9 cellular contexts compared by ENCODE assay signal in the genomic region with DNA sequence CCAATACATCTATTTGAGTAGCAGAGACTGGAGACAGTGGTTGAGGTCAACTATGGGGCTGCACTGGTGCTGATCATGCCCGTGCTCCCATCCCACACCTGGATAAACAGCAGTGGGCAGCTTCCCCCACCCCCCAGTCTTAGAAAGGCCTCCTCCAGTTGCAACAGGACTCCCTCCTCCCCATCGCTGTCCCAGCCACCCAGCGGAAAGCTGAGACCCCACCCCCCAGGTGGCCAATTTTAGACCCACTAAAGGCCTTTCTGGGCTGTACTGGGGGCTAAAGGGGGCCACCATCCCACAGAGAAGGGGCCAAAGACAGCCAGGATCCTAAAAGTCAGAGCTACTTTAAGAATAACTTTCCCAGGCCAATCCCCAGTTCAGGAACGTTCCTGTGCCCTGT. TPM values are rescaled to one million over a fixed set of nuclear protein-coding genes. Genes with fewer than 3 reads are reported as not detected.
"Had no signal": no experiment of that assay in that cellular context is flagged by ENCODE, and none has a peak within 500 bp of the region (broad histone marks: within the 10 kb centered on the region; RNA-seq: fewer than 3 reads in every experiment).

No MANE protein-coding gene starts in this region.

- H3K4me3 Mint-ChIP-seq: HFFc6 had no signal

- H3K9me3 ChIP-seq: HAP-1 had no signal

- H3K27ac Mint-ChIP-seq: HFFc6 had no signal

- H3K27ac ChIP-seq: GM23248 had no signal

- H3K36me3 ChIP-seq: HAP-1 had no signal

- H3K9ac ChIP-seq: GM23248 had no signal

- DNase-seq: GM23248, GOT3, H7, HFFc6, IMR-90 had no signal

- H2AFZ ChIP-seq: GM23248 had no signal

- H3K4me1 ChIP-seq: HAP-1 had no signal

- H3K4me3 ChIP-seq: GM23248, HAP-1 had no signal

- ATAC-seq: HCT116 had no signal

RNA-seq across cellular contexts. Expression of gene SSTR4, which starts 1.2 kb away (rescaled TPM):
- total RNA-seq: GM23248, H4, H7, HFFc6, HT-29, IMR-90 had no signal
- polyA plus RNA-seq: GM23248, IMR-90 had no signal

RNA-seq across cellular contexts. Expression of gene THBD, which starts 15.6 kb away (rescaled TPM):
- total RNA-seq: HT-29, IMR-90 had no signal

RNA-seq across cellular contexts. Expression of gene CD93, which starts 52.2 kb away (rescaled TPM):
- total RNA-seq: GM23248, H4, HFFc6, HT-29 had no signal
